Comparison of ENCODE assay signal across 8 cellular contexts in the genomic region with DNA sequence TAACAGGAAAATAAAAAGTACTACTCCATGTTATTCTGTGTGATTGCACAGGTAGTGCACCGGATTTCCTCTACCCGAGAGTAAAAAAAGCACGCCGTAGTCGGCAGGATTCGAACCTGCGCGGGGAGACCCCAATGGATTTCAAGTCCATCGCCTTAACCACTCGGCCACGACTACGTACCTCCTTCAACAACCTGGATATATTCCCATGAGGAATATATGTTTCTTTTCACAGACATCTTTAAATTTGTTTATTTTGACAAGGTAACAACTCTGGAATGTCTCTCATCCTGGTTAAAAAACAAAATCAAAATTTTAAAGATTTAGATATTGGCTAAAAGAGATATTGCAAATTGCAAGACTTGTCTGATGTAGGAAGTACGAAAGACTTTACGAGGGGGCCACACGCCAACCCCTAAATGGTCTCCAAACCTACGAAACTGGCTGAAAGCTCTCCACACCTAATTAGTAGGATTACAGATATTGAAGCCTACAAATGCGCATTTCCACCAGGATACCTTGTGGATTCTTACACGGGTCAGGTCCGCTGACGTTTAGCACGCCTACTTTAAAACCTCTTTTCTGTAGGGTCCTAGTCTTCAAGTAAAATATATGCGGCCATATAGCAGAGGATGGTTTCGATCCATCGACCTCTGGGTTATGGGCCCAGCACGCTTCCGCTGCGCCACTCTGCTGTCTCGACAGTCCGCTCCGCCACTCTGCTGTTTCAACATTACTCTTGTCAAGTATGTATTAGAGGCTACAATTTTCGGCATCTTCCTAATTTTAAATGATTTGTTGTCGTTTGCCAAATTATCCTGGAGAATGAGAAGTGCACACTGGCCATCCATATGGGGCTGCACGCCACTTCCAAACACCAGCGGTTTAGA. TPM values are rescaled to one million over a fixed set of nuclear protein-coding genes. Genes with fewer than 3 reads are reported as not detected.
A peak's percentile ranks its signal among the peaks of the same experiment; 100 is the strongest.
DNase-seq lines count a peak whose midpoint lies in the region; ATAC-seq lines count a peak whose summit lies in the region.

No MANE protein-coding gene starts in this region.

- peaks cover 38% of the 10 kb centered on the region for H3K36me3 Mint-ChIP-seq in central memory CD8-positive, alpha-beta T cell (ENCODE audit: insufficient read depth)

- H3K4me3 Mint-ChIP-seq in central memory CD8-positive, alpha-beta T cell, result peak overlapping the region; percentile 95

- peak overlapping the region; percentile 100 for H3K27ac Mint-ChIP-seq in central memory CD8-positive, alpha-beta T cell (ENCODE audit: low read depth)

- H3K27me3 Mint-ChIP-seq in central memory CD8-positive, alpha-beta T cell, result peaks cover 8% of the 10 kb centered on the region

- peak; percentile 95 for DNase-seq in Daoy (ENCODE audit: low read depth)
- DNase-seq in NCI-H2227 (lab: John Stamatoyannopoulos, UW; ENCODE audit: unreplicated experiment), result peak; percentile 89
- peak; percentile 72 for DNase-seq in activated CD4-positive, CD25-positive, alpha-beta regulatory T cell treated with anti-CD3 and anti-CD28 coated beads, Interleukin-2, amount 50 U/mL, for 16 hours (ENCODE audit: low read depth, low spot score)
- peak; percentile 80 to 81 for DNase-seq in central memory CD8-positive, alpha-beta T cell (ENCODE audit: low spot score in 2 of 2)
- DNase-seq in kidney tubule cell (ENCODE audit: low spot score), result peak; percentile 97
- peak; percentile 62 to 68 for DNase-seq in stimulated activated CD4-positive, alpha-beta T cell treated with anti-CD3 and anti-CD28 coated beads, Interleukin-1b, Interleukin-23, amount 100 ng/mL, for 1 hour (ENCODE audit: low read depth in 2 of 2)

- H3K4me1 Mint-ChIP-seq in central memory CD8-positive, alpha-beta T cell, result peaks cover 58% of the 10 kb centered on the region

- H3K9me3 Mint-ChIP-seq in central memory CD8-positive, alpha-beta T cell, result peaks cover 5% of the 10 kb centered on the region

- peak; percentile 55 for ATAC-seq in HG02840 (IDR thresholded peaks at IDR 0.05; ENCODE audit: low FRiP score, unreplicated experiment)
- peak; percentile 67 for ATAC-seq in central memory CD8-positive, alpha-beta T cell (replicated peaks; ENCODE audit: extremely low read depth, poor library complexity, severe bottlenecking)
- ATAC-seq in HG03025 (IDR thresholded peaks at IDR 0.05; ENCODE audit: low FRiP score, unreplicated experiment), result no peak

RNA-seq across cellular contexts. Expression of gene BTN3A2, which starts 52.3 kb away (rescaled TPM):
- total RNA-seq in Daoy (2014; rRNA removed; shearing (Covaris generic)), result 18.3 and 26.2 TPM in 2 replicates
